Comparison of ENCODE assay signal across 8 cellular contexts in genomic region chr14:101725627-101726026, GRCh38. TPM values are rescaled to one million over a fixed set of nuclear protein-coding genes. Genes with fewer than 3 reads are reported as not detected.
DNase-seq lines count a peak whose midpoint lies in the region; ATAC-seq and TF ChIP-seq lines count a peak whose summit lies in the region.
"Not testable (repeated sequence)": the region's sequence is repeated elsewhere in the genome, so short reads cannot be mapped to it uniquely, and the experiment has no call there.

No MANE protein-coding gene starts in this region.

- not testable (repeated sequence) for H3K36me3 Mint-ChIP-seq in CD14-positive monocyte; activated T-helper 2 cell treated with anti-CD3 and anti-CD28 coated beads, Interferon-gamma antibody, Interleukin-2, Interleukin-4, amounts not matched to agents 10 μg/mL and 5 μg/mL and 100 μg/mL, durations not matched to agents 14 hours and 24 hours and 36 hours (ENCODE audit: low read depth); naive thymus-derived CD4-positive, alpha-beta T cell

- POLR2A ChIA-PET in naive thymus-derived CD4-positive, alpha-beta T cell (lab: Charles Lee), result interaction anchor here (1.4 to 1.7 kb wide), 2 partner anchors 10 to 35 kb away, joined by 5 to 7 read pairs; no protein-coding TSS in a partner anchor

- peaks cover 18 to 28% (median 19%) of the 10 kb centered on the region in 3 donors for H3K27me3 Mint-ChIP-seq in CD14-positive monocyte (ENCODE audit: low read depth in 3 of 3)
- not testable (repeated sequence) for H3K27me3 Mint-ChIP-seq in activated T-helper 2 cell treated with anti-CD3 and anti-CD28 coated beads, Interferon-gamma antibody, Interleukin-2, Interleukin-4, amounts not matched to agents 10 μg/mL and 5 μg/mL and 100 μg/mL, durations not matched to agents 14 hours and 24 hours and 36 hours (ENCODE audit: low read depth); naive thymus-derived CD4-positive, alpha-beta T cell

- not testable (repeated sequence) for H3K9me3 ChIP-seq in naive thymus-derived CD4-positive, alpha-beta T cell (ENCODE audit: control insufficient read depth in 2 of 3, low read length in 3 of 3); suprapubic skin

- CTCF ChIA-PET in naive thymus-derived CD4-positive, alpha-beta T cell (lab: Charles Lee), result not testable (repeated sequence)

- TF ChIP-seq EP300 in suprapubic skin (IDR thresholded peaks at IDR 0.05), result not testable (repeated sequence)

- H3K36me3 ChIP-seq in naive thymus-derived CD4-positive, alpha-beta T cell (ENCODE audit: control insufficient read depth in 2 of 3, insufficient read depth in 3 of 3, low read length in 3 of 3); suprapubic skin: not testable (repeated sequence)

- peaks cover 6 to 23% (median 12%) of the 10 kb centered on the region in 7 donors for H3K9me3 Mint-ChIP-seq in CD14-positive monocyte
- H3K9me3 Mint-ChIP-seq in activated T-helper 2 cell treated with anti-CD3 and anti-CD28 coated beads, Interferon-gamma antibody, Interleukin-2, Interleukin-4, amounts not matched to agents 10 μg/mL and 5 μg/mL and 100 μg/mL, durations not matched to agents 14 hours and 24 hours and 36 hours; naive thymus-derived CD4-positive, alpha-beta T cell: not testable (repeated sequence)

- H3K4me3 ChIP-seq in naive thymus-derived CD4-positive, alpha-beta T cell (ENCODE audit: low read length); suprapubic skin: not testable (repeated sequence)

- not testable (repeated sequence) for TF ChIP-seq POLR2A in suprapubic skin (IDR thresholded peaks at IDR 0.05)

- WGBS in suprapubic skin, result 92% methylated on average over 7 of the region's 7 CpGs

- peak overlapping the region; percentile 77 to 93 (median 81) for H3K27ac Mint-ChIP-seq in CD14-positive monocyte
- peak overlapping the region; percentile 13 for H3K27ac Mint-ChIP-seq in activated T-helper 2 cell treated with anti-CD3 and anti-CD28 coated beads, Interferon-gamma antibody, Interleukin-2, Interleukin-4, amounts not matched to agents 10 μg/mL and 5 μg/mL and 100 μg/mL, durations not matched to agents 14 hours and 24 hours and 36 hours
- peak overlapping the region in 8 of 9 donors; percentile 28 to 95 (median 74) for H3K27ac Mint-ChIP-seq in naive thymus-derived CD4-positive, alpha-beta T cell

- H3K4me3 Mint-ChIP-seq in CD14-positive monocyte, result peak overlapping the region in 1 of 2 donors; percentile 87
- not testable (repeated sequence) for H3K4me3 Mint-ChIP-seq in activated T-helper 2 cell treated with anti-CD3 and anti-CD28 coated beads, Interferon-gamma antibody, Interleukin-2, Interleukin-4, amounts not matched to agents 10 μg/mL and 5 μg/mL and 100 μg/mL, durations not matched to agents 14 hours and 24 hours and 36 hours (ENCODE audit: low read depth); naive thymus-derived CD4-positive, alpha-beta T cell

- H3K27ac ChIP-seq in naive thymus-derived CD4-positive, alpha-beta T cell (ENCODE audit: low read depth, low read length); suprapubic skin: not testable (repeated sequence)

- not testable (repeated sequence) for DNase-seq in CD14-positive monocyte (ENCODE audit: low spot score); activated T-helper 2 cell treated with anti-CD3 and anti-CD28 coated beads, Interferon-gamma antibody, Interleukin-2, Interleukin-4, amounts not matched to agents 10 μg/mL and 5 μg/mL and 100 μg/mL, durations not matched to agents 14 hours and 24 hours and 36 hours (ENCODE audit: low spot score)
- DNase-seq in D341Med (ENCODE audit: low spot score) (peak; percentile 3), NOMO-1 (lab: John Stamatoyannopoulos, UW; ENCODE audit: unreplicated experiment in 2 of 2) (peak; percentile 21 to 51), SKM-1 treated with dmso at 0.1 percent for 144 hours (lab: John Stamatoyannopoulos, UW; ENCODE audit: unreplicated experiment) (peak; percentile 23), Right ventricle myocardium inferior (ENCODE audit: missing footprints) (peak; percentile 87), suprapubic skin (ENCODE audit: low spot score in 2 of 2) (peak; percentile 35 to 38)
- DNase-seq in naive thymus-derived CD4-positive, alpha-beta T cell, result peak in 2 of 9 donors; percentile 17 to 33

- not testable (repeated sequence) for ATAC-seq in Right ventricle myocardium inferior; naive thymus-derived CD4-positive, alpha-beta T cell

- peaks cover 42% of the 10 kb centered on the region for H3K4me1 Mint-ChIP-seq in CD14-positive monocyte
- peaks cover 50% of the 10 kb centered on the region for H3K4me1 Mint-ChIP-seq in activated T-helper 2 cell treated with anti-CD3 and anti-CD28 coated beads, Interferon-gamma antibody, Interleukin-2, Interleukin-4, amounts not matched to agents 10 μg/mL and 5 μg/mL and 100 μg/mL, durations not matched to agents 14 hours and 24 hours and 36 hours (ENCODE audit: low read depth)
- H3K4me1 Mint-ChIP-seq in naive thymus-derived CD4-positive, alpha-beta T cell, result peaks cover 7 to 67% (median 41%) of the 10 kb centered on the region in 7 donors

- H3K4me1 ChIP-seq in naive thymus-derived CD4-positive, alpha-beta T cell (ENCODE audit: control insufficient read depth in 2 of 2, insufficient read depth in 2 of 2, low read length in 2 of 2), result peaks cover 24 to 29% of the 10 kb centered on the region in 2 donors
- not testable (repeated sequence) for H3K4me1 ChIP-seq in suprapubic skin

- not testable (repeated sequence) for TF ChIP-seq CTCF in CD14-positive monocyte (IDR thresholded peaks at IDR 0.05); suprapubic skin (IDR thresholded peaks at IDR 0.05)

- H3K27me3 ChIP-seq in naive thymus-derived CD4-positive, alpha-beta T cell (ENCODE audit: control insufficient read depth in 2 of 2, insufficient read depth in 2 of 2, low read length in 2 of 2); suprapubic skin: not testable (repeated sequence)

- intact Hi-C loops in CD14-positive monocyte (cut with micrococcal nuclease); activated T-helper 2 cell treated with anti-CD3 and anti-CD28 coated beads, Interferon-gamma antibody, Interleukin-2, Interleukin-4, amounts not matched to agents 10 μg/mL and 5 μg/mL and 100 μg/mL, durations not matched to agents 14 hours and 24 hours and 36 hours (cut with micrococcal nuclease); Right ventricle myocardium inferior (cut with DNase I); naive thymus-derived CD4-positive, alpha-beta T cell (cut with micrococcal nuclease): not testable (repeated sequence)

RNA-seq across cellular contexts. Expression of gene PPP2R5C, which starts 35.9 kb away (rescaled TPM):
- polyA plus RNA-seq in CD14-positive monocyte, result 10 to 100 TPM; 61.9 to 64.0 TPM
- total RNA-seq in activated T-helper 2 cell treated with anti-CD3 and anti-CD28 coated beads, Interferon-gamma antibody, Interleukin-2, Interleukin-4, amounts not matched to agents 10 μg/mL and 5 μg/mL and 100 μg/mL, durations not matched to agents 14 hours and 24 hours and 36 hours, result 170 and 174 TPM in 2 replicates
- 199 TPM for total RNA-seq in Right ventricle myocardium inferior
- total RNA-seq in naive thymus-derived CD4-positive, alpha-beta T cell, result 100 to 1,000 TPM; 266 to 449 (median 405) TPM
- 100 to 1,000 TPM; 155 to 181 TPM for polyA plus RNA-seq in naive thymus-derived CD4-positive, alpha-beta T cell
- total RNA-seq in suprapubic skin, result 100 to 1,000 TPM; 104 to 149 (median 119) TPM

Comparison
In these comparisons a context has a peak if more than half of its experiments do, and no peak if none do; other contexts are left out.
1. H3K27ac Mint-ChIP-seq: peak in every context shown above with its lines; median percentile 81 in CD14-positive monocyte; 74 in naive thymus-derived CD4-positive, alpha-beta T cell; 13 in activated T-helper 2 cell treated with anti-CD3 and anti-CD28 coated beads, Interferon-gamma antibody, Interleukin-2, Interleukin-4, amounts not matched to agents 10 μg/mL and 5 μg/mL and 100 μg/mL, durations not matched to agents 14 hours and 24 hours and 36 hours.